Comparison of ENCODE assay signal across 29 cellular contexts in genomic region chr3:95028688-95029087, GRCh38.
"Had no signal": no experiment of that assay in that cellular context is flagged by ENCODE, and none has a peak within 500 bp of the region (broad histone marks: within the 10 kb centered on the region; RNA-seq: fewer than 3 reads in every experiment).

No MANE protein-coding gene starts in this region.

- H3K9me3 ChIP-seq: esophagus muscularis mucosa, gastroesophageal sphincter, prostate gland, right atrium auricular region, suprapubic skin, transverse colon, upper lobe of right lung, vagina had no signal

- H3K27me3 ChIP-seq: esophagus muscularis mucosa, foreskin keratinocyte, gastroesophageal sphincter, heart left ventricle, right atrium auricular region, suprapubic skin, transverse colon, upper lobe of right lung, vagina had no signal

- ATAC-seq: foreskin keratinocyte; gastroesophageal sphincter; heart left ventricle; left ventricle myocardium superior; naive thymus-derived CD4-positive, alpha-beta T cell; sciatic nerve; stimulated activated naive CD8-positive, alpha-beta T cell treated with anti-CD3 and anti-CD28 coated beads, Interleukin-15, amount 100 ng/mL, for 72 hours; upper lobe of right lung had no signal

- FAIRE-seq: endothelial cell of umbilical vein, islet of Langerhans had no signal

- H3K4me2 ChIP-seq: smooth muscle cell had no signal

- H3K4me3 ChIP-seq: coronary artery, esophagus muscularis mucosa, gastroesophageal sphincter, heart left ventricle, lung, prostate gland, right atrium auricular region, smooth muscle cell, suprapubic skin, transverse colon, upper lobe of right lung, vagina had no signal

- H3K36me3 ChIP-seq: esophagus muscularis mucosa, gastroesophageal sphincter, heart left ventricle, prostate gland, right atrium auricular region, suprapubic skin, transverse colon, upper lobe of right lung, vagina had no signal

- DNase-seq: dermis blood vessel endothelial cell; effector memory CD4-positive, alpha-beta T cell; foreskin keratinocyte; heart left ventricle; hippocampal formation; kidney glomerular epithelial cell; left ventricle myocardium superior; naive thymus-derived CD4-positive, alpha-beta T cell; nucleus accumbens; stimulated activated CD4-positive, alpha-beta T cell treated with anti-CD3 and anti-CD28 coated beads, Interleukin-12 subunit alpha, Interleukin-12 subunit beta, amount 100 ng/mL, for 4 hours; stimulated activated CD4-positive, alpha-beta T cell treated with anti-CD3 and anti-CD28 coated beads, Interleukin-1b, Interleukin-23, amount 100 ng/mL, for 48 hours; stimulated activated CD4-positive, alpha-beta T cell treated with anti-CD3 and anti-CD28 coated beads, Interleukin-4, amount 100 ng/mL, for 1 hour; stimulated activated CD8-positive, alpha-beta memory T cell treated with anti-CD3 and anti-CD28 coated beads, Interleukin-4, amount 100 ng/mL, for 48 hours; stimulated activated naive CD4-positive, alpha-beta T cell; stimulated activated naive CD8-positive, alpha-beta T cell treated with anti-CD3 and anti-CD28 coated beads, Interleukin-15, amount 100 ng/mL, for 72 hours; transverse colon; upper lobe of right lung had no signal

- H3K27ac ChIP-seq: coronary artery, esophagus muscularis mucosa, foreskin keratinocyte, gastroesophageal sphincter, heart left ventricle, prostate gland, right atrium auricular region, suprapubic skin, transverse colon, upper lobe of right lung, vagina had no signal

- H3K4me1 ChIP-seq: esophagus muscularis mucosa, foreskin keratinocyte, gastroesophageal sphincter, heart left ventricle, prostate gland, right atrium auricular region, suprapubic skin, transverse colon, upper lobe of right lung, vagina had no signal
